1 cellular context compared by ENCODE assay signal in the genomic region with DNA sequence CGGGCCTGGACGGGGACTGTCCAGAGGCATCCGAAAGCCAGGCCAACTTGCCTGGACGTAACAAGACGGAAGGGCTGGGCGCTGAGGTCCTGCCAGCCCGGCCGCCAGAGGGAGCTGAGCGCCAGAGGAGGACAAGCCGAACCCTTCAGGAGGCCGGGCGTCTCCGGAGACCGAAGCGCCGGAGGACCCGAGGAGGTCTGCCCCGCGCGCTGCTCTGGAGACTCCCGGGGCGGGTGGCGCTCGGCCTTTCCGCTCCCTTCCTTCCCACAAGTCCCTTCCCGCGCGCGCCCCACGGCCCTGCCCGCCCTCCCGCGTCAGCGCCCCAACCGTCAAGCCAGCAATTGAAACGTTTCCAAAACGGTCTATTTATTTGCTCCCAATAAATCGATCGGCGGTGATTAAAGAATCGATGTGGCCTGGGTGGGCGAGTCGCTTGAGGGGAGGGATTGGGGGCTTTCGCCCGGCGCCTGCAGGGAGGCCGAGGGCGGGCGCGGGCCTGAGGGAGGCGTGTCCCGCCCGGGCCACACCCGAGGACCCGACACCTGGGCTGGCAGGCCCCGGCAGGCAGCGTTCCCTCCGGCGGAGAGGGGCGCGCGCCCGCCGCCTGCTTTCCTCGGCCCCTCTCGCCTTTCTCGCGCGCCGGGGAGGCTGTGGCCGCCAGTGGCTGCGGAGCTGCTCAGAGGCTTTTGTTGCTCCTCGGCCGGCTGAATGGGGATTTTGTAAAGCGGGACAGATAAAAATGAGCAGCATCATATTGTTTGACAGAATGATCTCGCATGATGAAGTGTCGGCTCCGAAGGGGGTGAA.
TF ChIP-seq lines count a peak whose summit lies in the region.

No MANE protein-coding gene starts in this region.

TF ChIP-seq in GM12878, 131 proteins besides CTCF, POLR2A, EP300 and RAD21:
- TF ChIP-seq FOXK2 (IDR thresholded peaks at IDR 0.05) (no peak), MYB (IDR thresholded peaks at IDR 0.05; ENCODE audit: borderline replicate concordance, low read depth, low read length) (no peak), JUNB (IDR thresholded peaks at IDR 0.05) (no peak), CREM (IDR thresholded peaks at IDR 0.05; ENCODE audit: low read depth) (no peak), NR2C2 (IDR thresholded peaks at IDR 0.05; ENCODE audit: borderline replicate concordance, control insufficient read depth, insufficient read length, low read depth) (no peak), FOXM1 (IDR thresholded peaks at IDR 0.05; ENCODE audit: low read depth, low read length) (no peak), CBFB (IDR thresholded peaks at IDR 0.05; ENCODE audit: low read depth) (no peak), SUZ12 (IDR thresholded peaks at IDR 0.05; ENCODE audit: unreplicated experiment) (peak; percentile 70), SP1 (IDR thresholded peaks at IDR 0.05; ENCODE audit: low read depth, low read length) (no peak), HCFC1 (IDR thresholded peaks at IDR 0.05; ENCODE audit: low read length) (no peak), IRF4 (IDR thresholded peaks at IDR 0.05; ENCODE audit: low read depth, low read length) (no peak), CEBPB (IDR thresholded peaks at IDR 0.05; ENCODE audit: borderline replicate concordance in 1 of 2, low read depth in 2 of 2, low read length in 2 of 2) (no peak), GATAD2B (conservative IDR thresholded peaks at IDR 0.05; ENCODE audit: low read depth) (no peak), JUND (IDR thresholded peaks at IDR 0.05; ENCODE audit: low read depth, low read length) (no peak), SMC3 (IDR thresholded peaks at IDR 0.05; ENCODE audit: borderline replicate concordance, low read length) (peak; percentile 45), KLF5 (IDR thresholded peaks at IDR 0.05; ENCODE audit: partially characterized antibody) (no peak), IKZF1 (conservative IDR thresholded peaks at IDR 0.05) (peak; percentile 40), YY1 (IDR thresholded peaks at IDR 0.05; ENCODE audit: low read depth, low read length) (0 out of 2 replicates have a peak, but pooled peaks have one; percentile 6), CHD4 (IDR thresholded peaks at IDR 0.05) (no peak), LARP7 (IDR thresholded peaks at IDR 0.05) (0 out of 2 replicates have a peak, but pooled peaks have one; percentile 18), NRF1 (conservative IDR thresholded peaks at IDR 0.05; ENCODE audit: low read depth, low read length) (no peak), RFX5 (IDR thresholded peaks at IDR 0.05; ENCODE audit: low read depth, low read length) (no peak), NFXL1 (IDR thresholded peaks at IDR 0.05; ENCODE audit: borderline replicate concordance) (no peak), TCF12 (IDR thresholded peaks at IDR 0.05; ENCODE audit: low read depth, low read length) (no peak), KAT2A (conservative IDR thresholded peaks at IDR 0.05; ENCODE audit: control insufficient read depth, low read depth, low read length) (no peak), YBX1 (IDR thresholded peaks at IDR 0.05) (no peak)
- TF ChIP-seq, protein P1, sequence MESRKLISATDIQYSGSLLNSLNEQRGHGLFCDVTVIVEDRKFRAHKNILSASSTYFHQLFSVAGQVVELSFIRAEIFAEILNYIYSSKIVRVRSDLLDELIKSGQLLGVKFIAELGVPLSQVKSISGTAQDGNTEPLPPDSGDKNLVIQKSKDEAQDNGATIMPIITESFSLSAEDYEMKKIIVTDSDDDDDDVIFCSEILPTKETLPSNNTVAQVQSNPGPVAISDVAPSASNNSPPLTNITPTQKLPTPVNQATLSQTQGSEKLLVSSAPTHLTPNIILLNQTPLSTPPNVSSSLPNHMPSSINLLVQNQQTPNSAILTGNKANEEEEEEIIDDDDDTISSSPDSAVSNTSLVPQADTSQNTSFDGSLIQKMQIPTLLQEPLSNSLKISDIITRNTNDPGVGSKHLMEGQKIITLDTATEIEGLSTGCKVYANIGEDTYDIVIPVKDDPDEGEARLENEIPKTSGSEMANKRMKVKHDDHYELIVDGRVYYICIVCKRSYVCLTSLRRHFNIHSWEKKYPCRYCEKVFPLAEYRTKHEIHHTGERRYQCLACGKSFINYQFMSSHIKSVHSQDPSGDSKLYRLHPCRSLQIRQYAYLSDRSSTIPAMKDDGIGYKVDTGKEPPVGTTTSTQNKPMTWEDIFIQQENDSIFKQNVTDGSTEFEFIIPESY (IDR thresholded peaks at IDR 0.05) = no peak
- TF ChIP-seq, protein P2, sequence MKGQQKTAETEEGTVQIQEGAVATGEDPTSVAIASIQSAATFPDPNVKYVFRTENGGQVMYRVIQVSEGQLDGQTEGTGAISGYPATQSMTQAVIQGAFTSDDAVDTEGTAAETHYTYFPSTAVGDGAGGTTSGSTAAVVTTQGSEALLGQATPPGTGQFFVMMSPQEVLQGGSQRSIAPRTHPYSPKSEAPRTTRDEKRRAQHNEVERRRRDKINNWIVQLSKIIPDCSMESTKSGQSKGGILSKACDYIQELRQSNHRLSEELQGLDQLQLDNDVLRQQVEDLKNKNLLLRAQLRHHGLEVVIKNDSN (IDR thresholded peaks at IDR 0.05; ENCODE audit: borderline replicate concordance, extremely low read length, insufficient read depth, low read depth, low read length) = no peak
- TF ChIP-seq, protein P3, sequence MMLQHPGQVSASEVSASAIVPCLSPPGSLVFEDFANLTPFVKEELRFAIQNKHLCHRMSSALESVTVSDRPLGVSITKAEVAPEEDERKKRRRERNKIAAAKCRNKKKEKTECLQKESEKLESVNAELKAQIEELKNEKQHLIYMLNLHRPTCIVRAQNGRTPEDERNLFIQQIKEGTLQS (IDR thresholded peaks at IDR 0.05; ENCODE audit: borderline replicate concordance, extremely low read depth, low read depth, low read length) = no peak
- TF ChIP-seq, protein P4, sequence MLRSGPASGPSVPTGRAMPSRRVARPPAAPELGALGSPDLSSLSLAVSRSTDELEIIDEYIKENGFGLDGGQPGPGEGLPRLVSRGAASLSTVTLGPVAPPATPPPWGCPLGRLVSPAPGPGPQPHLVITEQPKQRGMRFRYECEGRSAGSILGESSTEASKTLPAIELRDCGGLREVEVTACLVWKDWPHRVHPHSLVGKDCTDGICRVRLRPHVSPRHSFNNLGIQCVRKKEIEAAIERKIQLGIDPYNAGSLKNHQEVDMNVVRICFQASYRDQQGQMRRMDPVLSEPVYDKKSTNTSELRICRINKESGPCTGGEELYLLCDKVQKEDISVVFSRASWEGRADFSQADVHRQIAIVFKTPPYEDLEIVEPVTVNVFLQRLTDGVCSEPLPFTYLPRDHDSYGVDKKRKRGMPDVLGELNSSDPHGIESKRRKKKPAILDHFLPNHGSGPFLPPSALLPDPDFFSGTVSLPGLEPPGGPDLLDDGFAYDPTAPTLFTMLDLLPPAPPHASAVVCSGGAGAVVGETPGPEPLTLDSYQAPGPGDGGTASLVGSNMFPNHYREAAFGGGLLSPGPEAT (IDR thresholded peaks at IDR 0.05; ENCODE audit: low read depth) = no peak
- TF ChIP-seq, protein P5, sequence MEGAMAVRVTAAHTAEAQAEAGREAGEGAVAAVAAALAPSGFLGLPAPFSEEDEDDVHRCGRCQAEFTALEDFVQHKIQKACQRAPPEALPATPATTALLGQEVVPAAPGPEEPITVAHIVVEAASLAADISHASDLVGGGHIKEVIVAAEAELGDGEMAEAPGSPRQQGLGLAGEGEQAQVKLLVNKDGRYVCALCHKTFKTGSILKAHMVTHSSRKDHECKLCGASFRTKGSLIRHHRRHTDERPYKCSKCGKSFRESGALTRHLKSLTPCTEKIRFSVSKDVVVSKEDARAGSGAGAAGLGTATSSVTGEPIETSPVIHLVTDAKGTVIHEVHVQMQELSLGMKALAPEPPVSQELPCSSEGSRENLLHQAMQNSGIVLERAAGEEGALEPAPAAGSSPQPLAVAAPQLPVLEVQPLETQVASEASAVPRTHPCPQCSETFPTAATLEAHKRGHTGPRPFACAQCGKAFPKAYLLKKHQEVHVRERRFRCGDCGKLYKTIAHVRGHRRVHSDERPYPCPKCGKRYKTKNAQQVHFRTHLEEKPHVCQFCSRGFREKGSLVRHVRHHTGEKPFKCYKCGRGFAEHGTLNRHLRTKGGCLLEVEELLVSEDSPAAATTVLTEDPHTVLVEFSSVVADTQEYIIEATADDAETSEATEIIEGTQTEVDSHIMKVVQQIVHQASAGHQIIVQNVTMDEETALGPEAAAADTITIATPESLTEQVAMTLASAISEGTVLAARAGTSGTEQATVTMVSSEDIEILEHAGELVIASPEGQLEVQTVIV (IDR thresholded peaks at IDR 0.05; ENCODE audit: borderline replicate concordance, partially characterized antibody) = no peak
